ENCODE assay signal across 8 cellular contexts in genomic region chr6:139373154-139373927, GRCh38. TPM values are rescaled to one million over a fixed set of nuclear protein-coding genes. Genes with fewer than 3 reads are reported as not detected.
DNase-seq lines count a peak whose midpoint lies in the region; ATAC-seq, FAIRE-seq and TF ChIP-seq lines count a peak whose summit lies in the region.

No MANE protein-coding gene starts in this region.

- no peak overlapping the region for H2AFZ ChIP-seq in GM23338

- ATAC-seq in GM23338 (peak; percentile 2; the same call in 2 of the 3 replicates), WTC11 (no peak), HG02840 (IDR thresholded peaks at IDR 0.05; ENCODE audit: low FRiP score, unreplicated experiment) (no peak)

- no peaks in the 10 kb centered on the region for H3K9me3 ChIP-seq in kidney (ENCODE audit: control insufficient read depth in 1 of 2, low read length in 2 of 2)

- H3K9ac ChIP-seq in kidney (ENCODE audit: low read length in 2 of 2), result peak overlapping the region; percentile 94 to 98

- H3K27ac Mint-ChIP-seq in GM23338 (peak overlapping the region; percentile 99), WTC11 (peak overlapping the region; percentile 99)

- H3K27ac ChIP-seq in GM23338 (ENCODE audit: low read depth), result peak overlapping the region; percentile 99; the same call in 1 of the 2 replicates
- H3K27ac ChIP-seq in kidney (ENCODE audit: low read depth in 2 of 2, low read length in 2 of 2), result peak overlapping the region; percentile 98 to 99

- H3K9me2 ChIP-seq in GM23338 (ENCODE audit: insufficient read depth), result peaks cover 14% of the 10 kb centered on the region; the same call in 1 of the 2 replicates

- peak overlapping the region; percentile 98 for H3K4me2 ChIP-seq in GM23338

- peak; percentile 51 for DNase-seq in GDM1 (lab: John Stamatoyannopoulos, UW)
- peak; percentile 55 for DNase-seq in GM23338 (ENCODE audit: low spot score)
- peak; percentile 75 for DNase-seq in NAMALWA (ENCODE audit: low spot score)
- DNase-seq in WTC11 (ENCODE audit: low spot score), result peak; percentile 55
- peak; percentile 35 for DNase-seq in bronchial epithelial cell (ENCODE audit: low read depth)
- DNase-seq in kidney, result peak; percentile 91
- peak; percentile 56 to 62 for DNase-seq in stimulated activated CD4-positive, alpha-beta T cell treated with anti-CD3 and anti-CD28 coated beads, Interleukin-15, amount 100 ng/mL, for 48 hours (ENCODE audit: low read depth in 2 of 2)

- H3K36me3 Mint-ChIP-seq in GM23338 (ENCODE audit: low read depth), result peaks cover 32% of the 10 kb centered on the region
- peaks cover 25% of the 10 kb centered on the region for H3K36me3 Mint-ChIP-seq in WTC11

- 0 out of 2 replicates have a peak, but pooled peaks cover 4% of the 10 kb centered on the region for H3F3A ChIP-seq in GM23338 (replicated peaks; ENCODE audit: low read depth)

- POLR2A ChIA-PET in WTC11 (lab: Charles Lee), result interaction anchor here (0.5 to 3.4 kb wide), 12 partner anchors 11 to 538 kb away, joined by 3 to 27 read pairs (median 5); no protein-coding TSS in a partner anchor

- H3K4me1 ChIP-seq in GM23338 (ENCODE audit: insufficient read depth) (peaks cover 42% of the 10 kb centered on the region), kidney (ENCODE audit: control insufficient read depth in 1 of 2, insufficient read depth in 1 of 2, low read depth in 1 of 2, low read length in 2 of 2) (peaks cover 0 to 3% of the 10 kb centered on the region in 2 donors)

- peaks cover 48% of the 10 kb centered on the region for H3K4me1 Mint-ChIP-seq in GM23338
- peaks cover 53% of the 10 kb centered on the region for H3K4me1 Mint-ChIP-seq in WTC11

- H3K27me3 ChIP-seq in GM23338 (ENCODE audit: insufficient read depth) (no peaks in the 10 kb centered on the region), bronchial epithelial cell (ENCODE audit: control insufficient read depth, insufficient read depth, low read length) (no peaks in the 10 kb centered on the region)

- peaks cover 33% of the 10 kb centered on the region for H3K79me2 ChIP-seq in GM23338 (replicated peaks; ENCODE audit: insufficient read depth)

- H3K4me3 ChIP-seq in GM23338 (peak overlapping the region; percentile 91), bronchial epithelial cell (ENCODE audit: low read depth, low read length) (peak overlapping the region; percentile 62), kidney (ENCODE audit: low read length in 2 of 2) (peak overlapping the region; percentile 97)

- CTCF ChIA-PET in WTC11 (lab: Charles Lee), result interaction anchor here (0.7 to 3.4 kb wide), 8 partner anchors 9 to 1068 kb away, joined by 3 to 13 read pairs (median 4); no protein-coding TSS in a partner anchor

- H3K36me3 ChIP-seq in GM23338 (ENCODE audit: insufficient read depth) (0 out of 2 replicates have a peak, but pooled peaks cover 4% of the 10 kb centered on the region), bronchial epithelial cell (ENCODE audit: control insufficient read depth, insufficient read depth, low read length) (peaks cover 2% of the 10 kb centered on the region), kidney (ENCODE audit: control insufficient read depth in 1 of 2, insufficient read depth in 2 of 2, low read length in 2 of 2) (peaks cover 5 to 14% of the 10 kb centered on the region in 2 donors)

- peak overlapping the region; percentile 99 for H3K4me3 Mint-ChIP-seq in GM23338
- peak overlapping the region; percentile 97 for H3K4me3 Mint-ChIP-seq in WTC11

- FAIRE-seq in bronchial epithelial cell (lab: Jason Lieb, UNC) (no peak), kidney (lab: Jason Lieb, UNC) (no peak)

- H3K27me3 Mint-ChIP-seq in GM23338 (ENCODE audit: insufficient read depth, low read depth, poor library complexity) (peaks cover 20% of the 10 kb centered on the region), WTC11 (ENCODE audit: low read depth) (no peaks in the 10 kb centered on the region)

- TF ChIP-seq CTCF in GM23338 (conservative IDR thresholded peaks at IDR 0.05; ENCODE audit: low read depth in 2 of 2), result peak in 1 of 2 experiments; percentile 52; a peak in 2 of 4 replicates
- TF ChIP-seq CTCF in WTC11 (IDR thresholded peaks at IDR 0.05), result peak; percentile 19; the same call in 1 of the 2 replicates
- peak; percentile 21 for TF ChIP-seq CTCF in bronchial epithelial cell (IDR thresholded peaks at IDR 0.05; ENCODE audit: insufficient read depth, low read length, severe bottlenecking)
- no peak for TF ChIP-seq CTCF in kidney (IDR thresholded peaks at IDR 0.05; ENCODE audit: borderline replicate concordance, extremely low read depth, insufficient read depth)

- H3K9me3 Mint-ChIP-seq in GM23338 (no peaks in the 10 kb centered on the region; the same call in 2 of the 3 replicates), WTC11 (peaks cover 6% of the 10 kb centered on the region)

- H4K20me1 ChIP-seq in GM23338 (replicated peaks; ENCODE audit: insufficient read depth), result no peaks in the 10 kb centered on the region

- intact Hi-C loops in kidney (cut with DNase I), result loop anchor here (10.0 kb wide), 1 partner anchor 681 kb away; no protein-coding TSS in a partner anchor

TF ChIP-seq in GM23338, 12 proteins besides CTCF, POLR2A, EP300 and RAD21 (continues in another document):
- TF ChIP-seq ZNF331 (CRISPR knock-in tag; IDR thresholded peaks at IDR 0.05; ENCODE audit: low read depth) (no peak), ETS1 (IDR thresholded peaks at IDR 0.05) (no peak)

TF ChIP-seq in WTC11, 78 proteins besides CTCF, POLR2A, EP300 and RAD21:
- TF ChIP-seq E2F5 (CRISPR knock-in tag; IDR thresholded peaks at IDR 0.05), result 0 out of 2 replicates have a peak, but pooled peaks have one; percentile 52
- TF ChIP-seq ZSCAN18 (CRISPR knock-in tag; IDR thresholded peaks at IDR 0.05), result no peak
- TF ChIP-seq ATF3 (CRISPR knock-in tag; conservative IDR thresholded peaks at IDR 0.05), result no peak
- peak; percentile 18; the same call in 1 of the 2 replicates for TF ChIP-seq CREM (CRISPR knock-in tag; IDR thresholded peaks at IDR 0.05)
- TF ChIP-seq IRF2 (CRISPR knock-in tag; IDR thresholded peaks at IDR 0.05; ENCODE audit: borderline replicate concordance, low read depth), result 0 out of 2 replicates have a peak, but pooled peaks have one; percentile 40
- no peak for TF ChIP-seq NFYB (CRISPR knock-in tag; conservative IDR thresholded peaks at IDR 0.05; ENCODE audit: low read depth)
- no peak for TF ChIP-seq OVOL2 (CRISPR knock-in tag; IDR thresholded peaks at IDR 0.05; ENCODE audit: borderline replicate concordance)
- 0 out of 2 replicates have a peak, but pooled peaks have one; percentile 10 for TF ChIP-seq GABPB1 (CRISPR knock-in tag; IDR thresholded peaks at IDR 0.05)
- TF ChIP-seq MAX (CRISPR knock-in tag; IDR thresholded peaks at IDR 0.05), result peak; percentile 35; the same call in 1 of the 2 replicates
- no peak for TF ChIP-seq MLX (CRISPR knock-in tag; IDR thresholded peaks at IDR 0.05)
- no peak for TF ChIP-seq MXD4 (CRISPR knock-in tag; IDR thresholded peaks at IDR 0.05; ENCODE audit: borderline replicate concordance)

RNA-seq across cellular contexts. Expression of gene CITED2, which starts 1.1 kb away (rescaled TPM):
- 74.4 and 76.9 TPM in 2 replicates for total RNA-seq in GM23338 (2014; rRNA removed; shearing (Covaris generic))
- 24.8 and 26.6 TPM in 2 replicates for polyA plus RNA-seq in GM23338 (2016; fragmentation: Nextera tagmentation; extraction: Ambion mirVana)
- 63.4 to 82.3 TPM (median 81.8 TPM) in 3 replicates for total RNA-seq in WTC11 (2021)
- 10.3 and 12.3 TPM in 2 replicates for total RNA-seq in bronchial epithelial cell
- 215 TPM for total RNA-seq in kidney
- polyA plus RNA-seq in kidney (ENCODE audit: insufficient read depth, low read depth, low replicate concordance), result 72.1 TPM

Comparison
In these comparisons a context has a peak if more than half of its experiments do, and no peak if none do; other contexts are left out.
1. DNase-seq: peak in every context shown above with its lines; median percentile 91 in kidney; 75 in NAMALWA; 59 in stimulated activated CD4-positive, alpha-beta T cell treated with anti-CD3 and anti-CD28 coated beads, Interleukin-15, amount 100 ng/mL, for 48 hours; 55 in GM23338; 55 in WTC11; 51 in GDM1; 35 in bronchial epithelial cell.